ENCODE assay signal across 8 cellular contexts in the genomic region with DNA sequence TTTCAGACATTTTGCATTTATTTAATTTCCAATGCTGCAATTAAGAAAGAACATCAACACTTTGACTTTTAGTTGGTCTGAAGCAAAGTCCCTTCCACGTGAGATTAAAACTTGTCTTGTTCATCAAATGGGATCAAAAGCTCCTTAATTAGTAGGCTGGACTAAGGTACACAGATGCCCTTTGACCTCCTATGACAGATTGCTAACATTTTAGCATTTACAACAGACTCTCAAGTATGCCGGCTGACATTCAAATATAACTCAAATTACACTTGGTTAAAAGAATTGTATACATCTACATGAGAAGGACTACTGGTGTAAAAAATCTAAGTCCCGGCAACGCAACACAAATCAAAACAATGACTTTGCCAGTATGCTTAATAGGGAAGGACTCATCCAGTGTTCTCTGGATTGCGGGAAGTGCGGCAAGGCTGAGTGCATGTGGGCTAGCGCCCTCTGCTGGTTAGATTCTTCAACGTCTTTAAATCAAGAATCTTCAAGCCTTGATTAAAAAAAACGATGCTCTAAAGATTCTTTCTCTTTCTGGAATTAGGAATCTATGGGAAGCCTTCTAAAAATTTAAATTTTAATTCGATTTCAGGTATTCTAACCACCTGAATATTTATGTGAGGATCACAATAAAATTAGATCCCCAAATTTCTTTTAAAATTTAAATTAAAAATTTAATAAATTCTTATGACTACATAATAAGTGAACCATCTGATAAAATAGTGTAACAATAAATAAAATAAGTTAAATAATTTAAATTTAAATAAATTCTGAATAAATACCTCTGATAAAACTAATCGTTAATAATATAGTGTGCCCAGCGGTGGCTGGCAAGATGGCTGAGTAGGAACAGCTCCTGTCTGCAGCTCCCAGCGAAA.
DNase-seq lines count a peak whose midpoint lies in the region; ATAC-seq and TF ChIP-seq lines count a peak whose summit lies in the region.

No MANE protein-coding gene starts in this region.

- no peak for TF ChIP-seq POLR2A in adrenal gland (IDR thresholded peaks at IDR 0.05)

- 24 to 27% (median 25%) methylated on average over 13 of the region's 13 CpGs for WGBS in adrenal gland, 4 donors
- whole genome bisulfite sequencing in heart right ventricle, 2 donors = 24 to 25% methylated on average over 13 of the region's 13 CpGs

- intact Hi-C loops in adrenal gland (cut with DNase I) (loop anchor here in 1 of 2 donors (10.0 kb wide), 1 partner anchor 1173 kb away; no protein-coding TSS in a partner anchor), heart right ventricle (cut with DNase I) (loop anchor here in 8 of 10 donors (1.0 to 10.0 kb wide), 12 partner anchors 263 to 1181 kb away; a partner anchor contains a TSS)

- H3K4me3 ChIP-seq in MG63 (no peak overlapping the region), adrenal gland (peak overlapping the region in 1 of 4 donors; percentile 17), heart right ventricle (peak overlapping the region in 4 of 10 donors; percentile 13 to 26 (median 18))

- DNase-seq in COLO668 (lab: John Stamatoyannopoulos, UW; ENCODE audit: unreplicated experiment) (peak; percentile 86), MG63 (peak; percentile 54), RKO (ENCODE audit: low spot score) (peak; percentile 84), adrenal gland (peak; percentile 72 to 91 (median 80)), heart right ventricle (peak; percentile 41 to 73), pons (ENCODE audit: low spot score) (peak; percentile 78)

- H3K4me1 ChIP-seq in adrenal gland (replicated peaks in 1 of 2) (no peaks in the 10 kb centered on the region), heart right ventricle (peaks cover 0 to 7% (median 0%) of the 10 kb centered on the region in 9 donors)

- H3K9me3 ChIP-seq in MG63 (no peaks in the 10 kb centered on the region), adrenal gland (replicated peaks in 1 of 3) (no peaks in the 10 kb centered on the region), heart right ventricle (peaks cover 0 to 14% (median 0%) of the 10 kb centered on the region in 11 donors)

- H3K36me3 ChIP-seq in MG63 = no peaks in the 10 kb centered on the region
- H3K36me3 ChIP-seq in adrenal gland (replicated peaks in 1 of 2) = no peaks in the 10 kb centered on the region
- H3K36me3 ChIP-seq in heart right ventricle = no peaks in the 10 kb centered on the region

- ATAC-seq in GM21529 (IDR thresholded peaks at IDR 0.05; ENCODE audit: unreplicated experiment) (peak; percentile 73), heart right ventricle (peak in 7 of 8 donors; percentile 55 to 87 (median 79)), GM18517 (IDR thresholded peaks at IDR 0.05; ENCODE audit: unreplicated experiment) (no peak)

- TF ChIP-seq CTCF in adrenal gland (IDR thresholded peaks at IDR 0.05) (peak; percentile 72 to 97 (median 80)), heart right ventricle (IDR thresholded peaks at IDR 0.05) (peak; percentile 80 to 93 (median 89))

- H3K27me3 ChIP-seq in MG63 (no peaks in the 10 kb centered on the region), adrenal gland (no peaks in the 10 kb centered on the region), heart right ventricle (no peaks in the 10 kb centered on the region)

- H3K27ac ChIP-seq in adrenal gland (no peak overlapping the region), heart right ventricle (peak overlapping the region in 1 of 10 donors; percentile 37)
